In genomic region chr5:73435640-73436534, GRCh38 we compare ENCODE assay signal across 12 cellular contexts. TPM values are rescaled to one million over a fixed set of nuclear protein-coding genes. Genes with fewer than 3 reads are reported as not detected.
DNase-seq lines count a peak whose midpoint lies in the region; ATAC-seq and TF ChIP-seq lines count a peak whose summit lies in the region.
"Had no signal": no experiment of that assay in that cellular context is flagged by ENCODE, and none has a peak within 500 bp of the region (broad histone marks: within the 10 kb centered on the region; RNA-seq: fewer than 3 reads in every experiment).

No MANE protein-coding gene starts in this region.

- H2BK15ac ChIP-seq in IMR-90 (ENCODE audit: low read depth, low read length) = 0 out of 3 replicates have a peak overlapping the region, but pooled peaks have one; percentile 48

- peak overlapping the region; percentile 33; the same call in 1 of the 2 replicates for H3K9ac ChIP-seq in IMR-90 (ENCODE audit: low read depth, low read length)
- no peak overlapping the region for H3K9ac ChIP-seq in endodermal cell (ENCODE audit: extremely low read depth, low read length, poor library complexity, severe bottlenecking)

- peaks cover 11 to 19% (median 13%) of the 10 kb centered on the region in 3 donors for H3K4me1 Mint-ChIP-seq in CD8-positive, alpha-beta memory T cell
- peaks cover 13% of the 10 kb centered on the region for H3K4me1 Mint-ChIP-seq in endodermal cell
- H3K4me1 Mint-ChIP-seq in nephron progenitor cell = peaks cover 55% of the 10 kb centered on the region

- H3K27me3 Mint-ChIP-seq in CD8-positive, alpha-beta memory T cell = peaks cover 69 to 82% of the 10 kb centered on the region in 2 donors
- peaks cover 93% of the 10 kb centered on the region for H3K27me3 Mint-ChIP-seq in endodermal cell (ENCODE audit: insufficient read depth)
- H3K27me3 Mint-ChIP-seq in nephron progenitor cell (ENCODE audit: low read depth, poor library complexity) = peaks cover 79% of the 10 kb centered on the region

- peak overlapping the region in 5 of 7 donors; percentile 21 to 47 (median 43) for H3K4me3 Mint-ChIP-seq in CD8-positive, alpha-beta memory T cell
- H3K4me3 Mint-ChIP-seq in endodermal cell (peak overlapping the region; percentile 35), nephron progenitor cell (peak overlapping the region; percentile 74)

- peak overlapping the region; percentile 41 for H4K91ac ChIP-seq in IMR-90 (ENCODE audit: insufficient read depth, low read depth, low read length)

- POLR2A ChIA-PET in CD8-positive, alpha-beta memory T cell (lab: Charles Lee) = no interaction called here
- POLR2A ChIA-PET in IMR-90 (lab: Charles Lee; ENCODE audit: unreplicated experiment) = no interaction called here

- H3K4me1 ChIP-seq in CD8-positive, alpha-beta memory T cell (ENCODE audit: insufficient read depth, low read length) = peaks cover 13% of the 10 kb centered on the region
- H3K4me1 ChIP-seq in IMR-90 (ENCODE audit: control insufficient read depth, insufficient read depth, low read length) (peaks cover 8% of the 10 kb centered on the region), endodermal cell (ENCODE audit: control insufficient read depth, insufficient read depth, low read length) (peaks cover 5% of the 10 kb centered on the region)

- 68% methylated on average over 19 of the region's 36 CpGs; no CpG with 5 or more reads in 1 of the 2 experiments for WGBS in IMR-90 (ENCODE audit: extremely low coverage in 2 of 2, insufficient read length in 1 of 2), 2 experiments
- WGBS in endodermal cell (ENCODE audit: insufficient coverage in 1 of 2, insufficient read length in 1 of 2), 2 experiments = 10 to 20% methylated on average over 18 to 36 of the region's 36 CpGs

- peak overlapping the region; percentile 16; the same call in 1 of the 2 replicates for H3K18ac ChIP-seq in IMR-90 (ENCODE audit: low read depth, low read length)

- no peaks in the 10 kb centered on the region for H3K9me3 ChIP-seq in CD8-positive, alpha-beta memory T cell (ENCODE audit: low read length)
- no peaks in the 10 kb centered on the region for H3K9me3 ChIP-seq in IMR-90 (ENCODE audit: control insufficient read depth, insufficient read depth, low read length)
- no peaks in the 10 kb centered on the region for H3K9me3 ChIP-seq in endodermal cell (ENCODE audit: control insufficient read depth, low read length)
- H3K9me3 ChIP-seq: thoracic aorta had no signal

- no peak overlapping the region; the same call in 1 of the 2 replicates for H2AK5ac ChIP-seq in IMR-90 (ENCODE audit: low read depth, low read length)

- no peak overlapping the region for H3K4me3 ChIP-seq in CD8-positive, alpha-beta memory T cell (ENCODE audit: low read length)
- no peak overlapping the region for H3K4me3 ChIP-seq in IMR-90 (ENCODE audit: insufficient read depth, low read depth, low read length)
- H3K4me3 ChIP-seq in endodermal cell (ENCODE audit: low read length) = peak overlapping the region; percentile 34
- H3K4me3 ChIP-seq in foreskin fibroblast (ENCODE audit: low read depth in 1 of 2, low read length in 2 of 2) = peak overlapping the region in 1 of 2 donors; percentile 4

- no peaks in the 10 kb centered on the region for H3K36me3 Mint-ChIP-seq in CD8-positive, alpha-beta memory T cell
- H3K36me3 Mint-ChIP-seq in endodermal cell (ENCODE audit: low read depth) (no peaks in the 10 kb centered on the region), nephron progenitor cell (ENCODE audit: low read depth) (no peaks in the 10 kb centered on the region)

- peak overlapping the region; percentile 20; the same call in 1 of the 2 replicates for H4K5ac ChIP-seq in IMR-90 (ENCODE audit: low read depth, low read length)

- TF ChIP-seq CTCF in IMR-90 (conservative IDR thresholded peaks at IDR 0.05; ENCODE audit: low read depth, low read length) (no peak), endodermal cell (conservative IDR thresholded peaks at IDR 0.05) (no peak), nephron progenitor cell (IDR thresholded peaks at IDR 0.05) (no peak), foreskin fibroblast (IDR thresholded peaks at IDR 0.05; ENCODE audit: low read depth, low read length) (no peak)

- TF ChIP-seq RAD21 in IMR-90 (IDR thresholded peaks at IDR 0.05; ENCODE audit: low read length) = no peak

- no peak for DNase-seq in CD8-positive, alpha-beta memory T cell
- DNase-seq in IMR-90 (no peak), endodermal cell (peak; percentile 74), nephron progenitor cell (no peak), NCI-H524 treated with DMSO at 0.1 percent for 48 hours (lab: John Stamatoyannopoulos, UW) (no peak), DMS53 (lab: John Stamatoyannopoulos, UW) (no peak), foreskin fibroblast (no peak)
- DNase-seq: COR-L47; hippocampal formation; stimulated activated CD4-positive, alpha-beta T cell treated with anti-CD3 and anti-CD28 coated beads, Interleukin-4, amount 100 ng/mL, for 4 hours had no signal

- no peak overlapping the region for H2BK20ac ChIP-seq in IMR-90 (ENCODE audit: low read depth, low read length)

- dilution Hi-C loops in IMR-90 (cut with HindIII; ENCODE audit: low sequenced_read_pairs, unreplicated experiment) = no loop called here

- peaks cover 0 to 27% of the 10 kb centered on the region in 2 experiments; a peak in 2 of 4 replicates for H3K79me1 ChIP-seq in IMR-90 (ENCODE audit: low read depth in 1 of 2, low read length in 2 of 2)

- H3K4ac ChIP-seq in IMR-90 (ENCODE audit: low read depth, low read length) = peak overlapping the region; percentile 49

- intact Hi-C loops in IMR-90 (cut with micrococcal nuclease) = no loop called here

- H2BK120ac ChIP-seq in IMR-90 (ENCODE audit: low read depth, low read length) = peak overlapping the region; percentile 39; the same call in 1 of the 2 replicates

- peak overlapping the region; percentile 34 to 41; a peak in 2 of 4 replicates for H4K8ac ChIP-seq in IMR-90 (ENCODE audit: low read depth in 2 of 2, low read length in 2 of 2)

- H3K36me3 ChIP-seq in CD8-positive, alpha-beta memory T cell (ENCODE audit: insufficient read depth, low read length) = no peaks in the 10 kb centered on the region
- H3K36me3 ChIP-seq in IMR-90 (ENCODE audit: control insufficient read depth, insufficient read depth, low read length) (no peaks in the 10 kb centered on the region), endodermal cell (ENCODE audit: control insufficient read depth, insufficient read depth, low read length) (no peaks in the 10 kb centered on the region)
- H3K36me3 ChIP-seq: thoracic aorta had no signal

- TF ChIP-seq POLR2A in IMR-90 (IDR thresholded peaks at IDR 0.05; ENCODE audit: low read depth, low read length) = no peak

- peak overlapping the region; percentile 18; the same call in 1 of the 2 replicates for H3K23ac ChIP-seq in IMR-90 (ENCODE audit: low read depth, low read length)

- BruUV-seq in IMR-90 (replicated peaks; lab: Mats Ljungman, UMichigan) = no TSS peak

- no peak overlapping the region for H3K4me2 ChIP-seq in IMR-90 (ENCODE audit: low read depth, low read length)

- no peak overlapping the region for H3K27ac ChIP-seq in CD8-positive, alpha-beta memory T cell (ENCODE audit: low read depth, low read length)
- peak overlapping the region; percentile 17; the same call in 1 of the 2 replicates for H3K27ac ChIP-seq in IMR-90 (ENCODE audit: insufficient read depth, low read length)
- H3K27ac ChIP-seq in endodermal cell (ENCODE audit: low read depth, low read length) = no peak overlapping the region

- peak overlapping the region; percentile 28 for H3K14ac ChIP-seq in IMR-90 (replicated peaks; ENCODE audit: low read depth, low read length)

- H3K56ac ChIP-seq in IMR-90 (ENCODE audit: extremely low read depth, insufficient read depth, low read length) = no peak overlapping the region

- peak overlapping the region in 2 of 8 donors; percentile 22 to 37 for H3K27ac Mint-ChIP-seq in CD8-positive, alpha-beta memory T cell
- H3K27ac Mint-ChIP-seq in endodermal cell (no peak overlapping the region), nephron progenitor cell (peak overlapping the region; percentile 59)

- ATAC-seq in IMR-90 (ENCODE audit: low read depth) = no peak
- ATAC-seq in GM19452 (IDR thresholded peaks at IDR 0.05; ENCODE audit: unreplicated experiment) = no peak

- no peaks in the 10 kb centered on the region; the same call in 1 of the 2 replicates for H3K9me1 ChIP-seq in IMR-90 (ENCODE audit: insufficient read depth, low read length)

- no peaks in the 10 kb centered on the region for H4K20me1 ChIP-seq in IMR-90 (ENCODE audit: insufficient read depth, low read length)

- no peak overlapping the region for H2BK5ac ChIP-seq in IMR-90 (ENCODE audit: low read depth, low read length, poor library complexity, severe bottlenecking)

- CTCF ChIA-PET in CD8-positive, alpha-beta memory T cell (lab: Charles Lee) = no interaction called here
- CTCF ChIA-PET in IMR-90 (lab: Yijun Ruan, JAX) = no interaction called here

- peaks cover 0 to 7% (median 2%) of the 10 kb centered on the region in 5 donors for H3K9me3 Mint-ChIP-seq in CD8-positive, alpha-beta memory T cell
- H3K9me3 Mint-ChIP-seq in endodermal cell (no peaks in the 10 kb centered on the region), nephron progenitor cell (peaks cover 7% of the 10 kb centered on the region)

- no peak overlapping the region for H2AK9ac ChIP-seq in IMR-90 (replicated peaks; ENCODE audit: low read depth, low read length, poor library complexity)

- in situ Hi-C loops in IMR-90 (cut with MboI; ENCODE audit: low sequenced_read_pairs) = no loop called here

- peak overlapping the region; percentile 92 for H2AFZ ChIP-seq in IMR-90 (replicated peaks; ENCODE audit: low read length, poor library complexity)

- H3K27me3 ChIP-seq in CD8-positive, alpha-beta memory T cell (ENCODE audit: insufficient read depth, low read length, poor library complexity, severe bottlenecking) = peaks cover 62% of the 10 kb centered on the region
- H3K27me3 ChIP-seq in IMR-90 (ENCODE audit: control insufficient read depth, insufficient read depth, low read length) (no peaks in the 10 kb centered on the region), endodermal cell (ENCODE audit: control insufficient read depth, insufficient read depth, low read length, poor library complexity, severe bottlenecking) (peaks cover 84% of the 10 kb centered on the region)

RNA-seq across cellular contexts. Expression of gene FOXD1, which starts 12.7 kb away (rescaled TPM):
- total RNA-seq in CD8-positive, alpha-beta memory T cell = under 1 TPM; 0.09 to 0.22 TPM
- not detected for polyA plus RNA-seq in CD8-positive, alpha-beta memory T cell
- total RNA-seq in IMR-90 (2012; rRNA removed) (3.2 and 6.4 TPM in 2 replicates), endodermal cell (under 1 TPM; 0.29 to 0.59 TPM)
- 23.1 and 28.3 TPM in 2 replicates for polyA plus RNA-seq in IMR-90 (2012; rRNA removed)
- 13.8 and 28.3 TPM in 2 replicates for polyA plus RNA-seq in IMR-90 (2012; cell fraction: cytosol; rRNA removed)
- 16.9 and 18.6 TPM in 2 replicates for polyA plus RNA-seq in IMR-90 (2012; cell fraction: nucleus; rRNA removed; ENCODE audit: low replicate concordance)
- 0.64 TPM for polyA plus RNA-seq in endodermal cell (2013, experiment 1 of 2)
- polyA plus RNA-seq in endodermal cell (2013, experiment 2 of 2) = 0.79 TPM
